14 cellular contexts compared by ENCODE assay signal in the genomic region with DNA sequence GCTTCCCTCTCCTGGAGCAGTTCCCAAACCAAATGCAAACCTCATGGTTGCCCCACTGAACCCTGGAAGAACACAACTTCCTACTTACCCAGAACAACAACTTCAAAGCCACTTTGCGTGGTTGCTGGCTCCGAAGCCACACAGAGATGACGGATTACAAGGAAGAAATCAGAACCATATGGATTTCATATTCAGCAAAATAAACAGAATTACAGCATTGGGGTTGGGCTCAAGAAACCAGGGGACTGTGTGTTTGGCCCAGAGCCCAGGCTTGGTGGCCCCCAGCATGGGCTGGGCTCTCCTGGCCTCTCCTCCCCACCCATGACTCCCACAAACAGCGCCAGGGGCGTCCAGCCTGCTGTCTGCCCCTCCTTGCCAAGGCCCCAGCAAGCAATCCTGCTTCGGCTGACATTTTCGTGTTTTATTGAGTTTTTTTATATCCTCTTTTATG.
DNase-seq lines count a peak whose midpoint lies in the region; TF ChIP-seq lines count a peak whose summit lies in the region.
"Had no signal": no experiment of that assay in that cellular context is flagged by ENCODE, and none has a peak within 500 bp of the region (broad histone marks: within the 10 kb centered on the region; RNA-seq: fewer than 3 reads in every experiment).

No MANE protein-coding gene starts in this region.

- H3K79me2 ChIP-seq in mesendoderm (ENCODE audit: control insufficient read depth, insufficient read depth, low read length) = no peaks in the 10 kb centered on the region

- no peak overlapping the region for H3K4ac ChIP-seq in mesendoderm (ENCODE audit: low read depth, low read length)

- peak overlapping the region; percentile 90 for H3K27ac ChIP-seq in SK-N-MC
- H3K27ac ChIP-seq in SJCRH30 = no peak overlapping the region
- H3K27ac ChIP-seq in mesendoderm (ENCODE audit: low read depth, low read length) = no peak overlapping the region

- H2BK120ac ChIP-seq in mesendoderm (ENCODE audit: low read depth, low read length) = no peak overlapping the region

- H3K9ac ChIP-seq in SK-N-MC (ENCODE audit: insufficient read length) (peak overlapping the region; percentile 10), mesendoderm (ENCODE audit: low read length) (no peak overlapping the region)

- H3K4me1 ChIP-seq in SJCRH30 = no peaks in the 10 kb centered on the region
- H3K4me1 ChIP-seq in mesendoderm (ENCODE audit: control insufficient read depth, low read depth, low read length) = no peaks in the 10 kb centered on the region

- no peak overlapping the region for H2BK5ac ChIP-seq in mesendoderm (ENCODE audit: low read length)

- no peak overlapping the region for H3K18ac ChIP-seq in mesendoderm (ENCODE audit: low read length)

- no peak overlapping the region for H2AK5ac ChIP-seq in mesendoderm (ENCODE audit: low read length)

- no peaks in the 10 kb centered on the region for H3K27me3 Mint-ChIP-seq in osteocyte (ENCODE audit: unreplicated experiment)
- H3K27me3 Mint-ChIP-seq: activated naive CD8-positive, alpha-beta T cell had no signal

- H3K4me1 Mint-ChIP-seq in osteocyte (ENCODE audit: unreplicated experiment) = peaks cover 35% of the 10 kb centered on the region

- peak overlapping the region; percentile 78 for H3K27ac Mint-ChIP-seq in osteocyte (ENCODE audit: unreplicated experiment)
- H3K27ac Mint-ChIP-seq: activated naive CD8-positive, alpha-beta T cell had no signal

- H4K5ac ChIP-seq in mesendoderm (ENCODE audit: low read length) = no peak overlapping the region

- no peak overlapping the region for H3K23ac ChIP-seq in mesendoderm (ENCODE audit: low read length)

- DNase-seq in AG20443 (ENCODE audit: low spot score) = peak; percentile 80
- peak; percentile 12 for DNase-seq in SK-N-MC (ENCODE audit: low read depth, low spot score)
- peak; percentile 42 to 77 for DNase-seq in foreskin fibroblast
- DNase-seq in osteocyte (ENCODE audit: extremely low spot score, unreplicated experiment) = no peak
- DNase-seq in SW 1271 (lab: John Stamatoyannopoulos, UW) = no peak
- DNase-seq in HCEC 1CT = no peak
- DNase-seq in SJCRH30 = no peak
- DNase-seq in mesendoderm = no peak
- DNase-seq: activated CD8-positive, alpha-beta memory T cell treated with anti-CD3 and anti-CD28 coated beads for 24 hours; effector memory CD4-positive, alpha-beta T cell; NCI-H187 treated with DMSO at 0.1 percent for 48 hours; stimulated activated CD4-positive, alpha-beta T cell treated with anti-CD3 and anti-CD28 coated beads, Interleukin-4, amount 100 ng/mL, for 4 hours; T-helper 2 cell had no signal

- H3K9me3 ChIP-seq in SK-N-MC (ENCODE audit: low read depth, low read length) = no peaks in the 10 kb centered on the region
- no peaks in the 10 kb centered on the region for H3K9me3 ChIP-seq in SJCRH30 (replicated peaks)

- H3K4me3 Mint-ChIP-seq in osteocyte (ENCODE audit: unreplicated experiment) = no peak overlapping the region
- H3K4me3 Mint-ChIP-seq: activated naive CD8-positive, alpha-beta T cell had no signal

- H4K8ac ChIP-seq in mesendoderm (ENCODE audit: low read depth, low read length) = no peak overlapping the region

- no peaks in the 10 kb centered on the region for H3K36me3 Mint-ChIP-seq in osteocyte (ENCODE audit: unreplicated experiment)
- H3K36me3 Mint-ChIP-seq: activated naive CD8-positive, alpha-beta T cell had no signal

- H3K36me3 ChIP-seq in SK-N-MC (ENCODE audit: insufficient read depth, low read length) = no peaks in the 10 kb centered on the region
- H3K36me3 ChIP-seq in SJCRH30 = no peaks in the 10 kb centered on the region
- no peaks in the 10 kb centered on the region for H3K36me3 ChIP-seq in mesendoderm (ENCODE audit: control insufficient read depth, insufficient read depth, low read length)

- H3K4me3 ChIP-seq in SK-N-MC (peak overlapping the region; percentile 38), foreskin fibroblast (ENCODE audit: low read depth in 1 of 2, low read length in 2 of 2) (no peak overlapping the region), SJCRH30 (no peak overlapping the region), mesendoderm (ENCODE audit: low read length) (no peak overlapping the region)

- TF ChIP-seq CTCF in foreskin fibroblast (IDR thresholded peaks at IDR 0.05; ENCODE audit: low read depth, low read length) = no peak
- TF ChIP-seq CTCF in osteocyte (IDR thresholded peaks at IDR 0.05) = no peak

- H3K79me1 ChIP-seq in mesendoderm (ENCODE audit: low read length) = no peaks in the 10 kb centered on the region

- no CpG with 5 or more reads among the region's 7 CpGs for WGBS in mesendoderm (ENCODE audit: extremely low coverage, insufficient coverage, low lambda C conversion rate)

- peaks cover 7% of the 10 kb centered on the region for H3K9me3 Mint-ChIP-seq in osteocyte (ENCODE audit: unreplicated experiment)

- H3K27me3 ChIP-seq in SJCRH30 (no peaks in the 10 kb centered on the region), mesendoderm (ENCODE audit: insufficient read depth, low read length, poor library complexity) (no peaks in the 10 kb centered on the region)

- no peak overlapping the region for H3K56ac ChIP-seq in mesendoderm (ENCODE audit: low read length)

- H2BK15ac ChIP-seq in mesendoderm (replicated peaks; ENCODE audit: low read depth) = no peak overlapping the region

- no peak overlapping the region for H3K4me2 ChIP-seq in mesendoderm (ENCODE audit: low read length)

Comparison
In these comparisons a context has a peak if more than half of its experiments do, and no peak if none do; other contexts are left out.
1. DNase-seq: peak in AG20443 (single experiment), SK-N-MC (single experiment) and foreskin fibroblast (2 of 2); none in osteocyte (single experiment), SW 1271 (0 of 2), HCEC 1CT (single experiment), SJCRH30 (0 of 2) and mesendoderm (single experiment).